In genomic region chr17:17835415-17836249, GRCh38 we compare ENCODE assay signal across 8 cellular contexts. TPM values are rescaled to one million over a fixed set of nuclear protein-coding genes. Genes with fewer than 3 reads are reported as not detected.
A peak's percentile ranks its signal among the peaks of the same experiment; 100 is the strongest.
DNase-seq lines count a peak whose midpoint lies in the region; ATAC-seq and TF ChIP-seq lines count a peak whose summit lies in the region.

No MANE protein-coding gene starts in this region.

- in situ Hi-C loops in KBM-7 (cut with MboI; ENCODE audit: low pct_unique_long_range_greater_than_20kb, low sequenced_read_pairs) = no loop called here

- H3K9me3 ChIP-seq in fibroblast of lung (ENCODE audit: control insufficient read depth, insufficient read depth, low read depth, low read length) (no peaks in the 10 kb centered on the region), prostate gland (no peaks in the 10 kb centered on the region)

- no peaks in the 10 kb centered on the region for H4K20me1 ChIP-seq in fibroblast of lung (ENCODE audit: control insufficient read depth, extremely low read depth, insufficient read depth, low read length)

- H3K36me3 ChIP-seq in fibroblast of lung (ENCODE audit: control insufficient read depth, insufficient read depth, low read length) (peaks cover 1% of the 10 kb centered on the region), prostate gland (no peaks in the 10 kb centered on the region)

- WGBS in prostate gland = 27% methylated on average over 25 of the region's 25 CpGs

- intact Hi-C loops in prostate gland (cut with DNase I) = no loop called here

- peak overlapping the region; percentile 95 for H3K9ac ChIP-seq in fibroblast of lung (ENCODE audit: insufficient read depth, low read length)

- H3K27ac ChIP-seq in fibroblast of lung (ENCODE audit: insufficient read depth, low read length) (peak overlapping the region; percentile 96), prostate gland (peak overlapping the region; percentile 100)

- no peak for ATAC-seq in SK-N-SH treated with all-trans-retinoic acid at 6 μM for 48 hours

- no peak for TF ChIP-seq CTCF in GM12864 (IDR thresholded peaks at IDR 0.05; ENCODE audit: low read depth, low read length, missing control alignments)
- TF ChIP-seq CTCF in fibroblast of lung (conservative IDR thresholded peaks at IDR 0.05 in 1 of 2, IDR thresholded peaks at IDR 0.05 in 1 of 2; ENCODE audit: low read depth in 1 of 2, low read length in 2 of 2) = no peak
- TF ChIP-seq CTCF in prostate gland (IDR thresholded peaks at IDR 0.05) = no peak
- TF ChIP-seq CTCF in GM10248 (IDR thresholded peaks at IDR 0.05; ENCODE audit: control extremely low read depth, extremely low read depth, low read depth, missing control alignments) = no peak

- peaks cover 50% of the 10 kb centered on the region for H3K79me2 ChIP-seq in fibroblast of lung (ENCODE audit: control insufficient read depth, insufficient read depth, low read length)

- no peak overlapping the region for H2AFZ ChIP-seq in fibroblast of lung (ENCODE audit: low read length)

- TF ChIP-seq POLR2A in prostate gland (IDR thresholded peaks at IDR 0.05) = no peak

- POLR2A ChIA-PET in GM10248 (lab: Yijun Ruan, JAX) = interaction anchor here (0.5 to 1.3 kb wide), 9 partner anchors 9 to 1877 kb away, joined by 3 to 24 read pairs (median 5); no protein-coding TSS in a partner anchor

- H3K4me2 ChIP-seq in fibroblast of lung (ENCODE audit: extremely low read depth, insufficient read depth, low read length) = peak overlapping the region; percentile 99

- H3K4me3 ChIP-seq in GM12864 (ENCODE audit: low read depth, low read length) (peak overlapping the region; percentile 90), fibroblast of lung (replicated peaks in 1 of 4; ENCODE audit: control extremely low read depth in 1 of 4, insufficient read depth in 1 of 4, low read depth in 3 of 4, low read length in 4 of 4) (peak overlapping the region; percentile 69 to 83 (median 79)), prostate gland (peak overlapping the region; percentile 84 to 96)

- CTCF ChIA-PET in GM10248 (lab: Yijun Ruan, JAX) = interaction anchor here (0.8 to 3.8 kb wide), 12 partner anchors 10 to 157 kb away, joined by 3 to 22 read pairs (median 4); no protein-coding TSS in a partner anchor

- DNase-seq in GM12864 (ENCODE audit: low read depth) (no peak), fibroblast of lung (ENCODE audit: low read depth in 2 of 2) (no peak), prostate gland (ENCODE audit: low spot score) (no peak), EL (no peak), NCI-H1417 treated with DMSO at 0.1 percent for 48 hours (lab: John Stamatoyannopoulos, UW) (no peak), GM10248 (ENCODE audit: extremely low spot score) (no peak), KBM-7 (no peak)

- H3K27me3 ChIP-seq in fibroblast of lung (ENCODE audit: control insufficient read depth, insufficient read depth, low read length) (no peaks in the 10 kb centered on the region), prostate gland (replicated peaks; ENCODE audit: insufficient read depth) (no peaks in the 10 kb centered on the region)

- H3K4me1 ChIP-seq in fibroblast of lung (ENCODE audit: control insufficient read depth, extremely low read depth, insufficient read depth, low read length) (peaks cover 42% of the 10 kb centered on the region), prostate gland (replicated peaks) (peaks cover 33% of the 10 kb centered on the region)

TF ChIP-seq in SK-N-SH treated with all-trans-retinoic acid at 6 μM for 48 hours, 23 proteins besides CTCF, POLR2A, EP300 and RAD21:
- TF ChIP-seq ZFP30 (CRISPR knock-in tag; IDR thresholded peaks at IDR 0.05) (no peak), ARNTL (CRISPR knock-in tag; IDR thresholded peaks at IDR 0.05; ENCODE audit: borderline replicate concordance, low read depth) (no peak), CREB5 (CRISPR knock-in tag; IDR thresholded peaks at IDR 0.05; ENCODE audit: low read depth) (no peak), ZC3H10 (CRISPR knock-in tag; IDR thresholded peaks at IDR 0.05) (no peak), ZNF8 (CRISPR knock-in tag; IDR thresholded peaks at IDR 0.05) (no peak), SNAI2 (CRISPR knock-in tag; IDR thresholded peaks at IDR 0.05) (peak; percentile 64; the same call in 1 of the 2 replicates), PPARA (CRISPR knock-in tag; IDR thresholded peaks at IDR 0.05; ENCODE audit: borderline replicate concordance) (no peak), ZFP3 (CRISPR knock-in tag; IDR thresholded peaks at IDR 0.05) (peak; percentile 85), ISL1 (CRISPR knock-in tag; IDR thresholded peaks at IDR 0.05) (peak; percentile 24; the same call in 1 of the 2 replicates), POU6F1 (CRISPR knock-in tag; IDR thresholded peaks at IDR 0.05; ENCODE audit: borderline replicate concordance, low read depth) (no peak), CSDC2 (CRISPR knock-in tag; IDR thresholded peaks at IDR 0.05) (0 out of 2 replicates have a peak, but pooled peaks have one; percentile 31), OSR1 (CRISPR knock-in tag; IDR thresholded peaks at IDR 0.05) (no peak), BACH2 (CRISPR knock-in tag; IDR thresholded peaks at IDR 0.05; ENCODE audit: borderline replicate concordance) (no peak), TOX (CRISPR knock-in tag; IDR thresholded peaks at IDR 0.05; ENCODE audit: borderline replicate concordance) (no peak), RARB (CRISPR knock-in tag; IDR thresholded peaks at IDR 0.05) (no peak), ESRRG (CRISPR knock-in tag; IDR thresholded peaks at IDR 0.05) (no peak)
- TF ChIP-seq, protein P1, sequence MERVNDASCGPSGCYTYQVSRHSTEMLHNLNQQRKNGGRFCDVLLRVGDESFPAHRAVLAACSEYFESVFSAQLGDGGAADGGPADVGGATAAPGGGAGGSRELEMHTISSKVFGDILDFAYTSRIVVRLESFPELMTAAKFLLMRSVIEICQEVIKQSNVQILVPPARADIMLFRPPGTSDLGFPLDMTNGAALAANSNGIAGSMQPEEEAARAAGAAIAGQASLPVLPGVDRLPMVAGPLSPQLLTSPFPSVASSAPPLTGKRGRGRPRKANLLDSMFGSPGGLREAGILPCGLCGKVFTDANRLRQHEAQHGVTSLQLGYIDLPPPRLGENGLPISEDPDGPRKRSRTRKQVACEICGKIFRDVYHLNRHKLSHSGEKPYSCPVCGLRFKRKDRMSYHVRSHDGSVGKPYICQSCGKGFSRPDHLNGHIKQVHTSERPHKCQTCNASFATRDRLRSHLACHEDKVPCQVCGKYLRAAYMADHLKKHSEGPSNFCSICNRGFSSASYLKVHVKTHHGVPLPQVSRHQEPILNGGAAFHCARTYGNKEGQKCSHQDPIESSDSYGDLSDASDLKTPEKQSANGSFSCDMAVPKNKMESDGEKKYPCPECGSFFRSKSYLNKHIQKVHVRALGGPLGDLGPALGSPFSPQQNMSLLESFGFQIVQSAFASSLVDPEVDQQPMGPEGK (CRISPR knock-in tag; IDR thresholded peaks at IDR 0.05; ENCODE audit: borderline replicate concordance) = no peak

RNA-seq across cellular contexts. Expression of gene SREBF1, which starts 1.2 kb away (rescaled TPM):
- total RNA-seq in fibroblast of lung = 51.9 and 77.6 TPM in 2 replicates
- 29.7 and 49.1 TPM in 2 replicates for polyA plus RNA-seq in fibroblast of lung
- 73.7 and 109 TPM in 2 replicates for polyA plus RNA-seq in fibroblast of lung (2012)
- 172 and 195 TPM in 2 replicates for polyA minus RNA-seq in fibroblast of lung (ENCODE audit: low replicate concordance)
- 100 to 1,000 TPM; 134 to 299 TPM for total RNA-seq in prostate gland
